8 cellular contexts compared by ENCODE assay signal in genomic region chr12:121240484-121241202, GRCh38. TPM values are rescaled to one million over a fixed set of nuclear protein-coding genes. Genes with fewer than 3 reads are reported as not detected.
DNase-seq lines count a peak whose midpoint lies in the region; ATAC-seq and TF ChIP-seq lines count a peak whose summit lies in the region.

No MANE protein-coding gene starts in this region.

- intact Hi-C loops in lower leg skin (cut with DNase I; ENCODE audit: low total_unique reads): no loop called here

- TF ChIP-seq CTCF in AG09319 (IDR thresholded peaks at IDR 0.05; ENCODE audit: low read depth, low read length): no peak
- no peak for TF ChIP-seq CTCF in lower leg skin (IDR thresholded peaks at IDR 0.05)

- peak; percentile 2 for DNase-seq in AG09319 (ENCODE audit: extremely low read depth, low read depth)
- peak; percentile 88 for DNase-seq in T-helper 9 cell
- DNase-seq in lower leg skin (ENCODE audit: low spot score in 2 of 2): peak; percentile 43 to 94
- peak; percentile 57 for DNase-seq in stimulated activated CD8-positive, alpha-beta memory T cell treated with anti-CD3 and anti-CD28 coated beads, Interleukin-12 subunit alpha, Interleukin-12 subunit beta, amount 100 ng/mL, for 24 hours (ENCODE audit: extremely low read depth)
- DNase-seq in SW 1271 (lab: John Stamatoyannopoulos, UW): no peak
- DNase-seq in NCI-H1048 (lab: John Stamatoyannopoulos, UW): no peak

- WGBS in lower leg skin, 2 donors: 43 to 51% methylated on average over 40 to 41 of the region's 41 CpGs

- peak overlapping the region; percentile 44 for H3K27ac ChIP-seq in angular gyrus (ENCODE audit: low read depth, low read length)

- no peak for ATAC-seq in HG02852 (IDR thresholded peaks at IDR 0.05; ENCODE audit: unreplicated experiment)

- no peak for TF ChIP-seq POLR2A in lower leg skin (IDR thresholded peaks at IDR 0.05)

- H3K4me3 ChIP-seq in lower leg skin (ENCODE audit: low read depth, poor library complexity, severe bottlenecking): no peak overlapping the region

RNA-seq across cellular contexts. Expression of gene P2RX4, which starts 30.7 kb away (rescaled TPM):
- 10 to 100 TPM; 19.4 to 38.0 (median 24.2) TPM for total RNA-seq in lower leg skin

RNA-seq across cellular contexts. Expression of gene CAMKK2, which starts 55.9 kb away (rescaled TPM):
- total RNA-seq in lower leg skin: 10 to 100 TPM; 18.2 to 31.4 (median 21.5) TPM

Comparison
In these comparisons a context has a peak if more than half of its experiments do, and no peak if none do; other contexts are left out.
1. DNase-seq: peak in AG09319 (single experiment), T-helper 9 cell (single experiment), lower leg skin (2 of 2) and stimulated activated CD8-positive, alpha-beta memory T cell treated with anti-CD3 and anti-CD28 coated beads, Interleukin-12 subunit alpha, Interleukin-12 subunit beta, amount 100 ng/mL, for 24 hours (single experiment); none in SW 1271 (0 of 2) and NCI-H1048 (single experiment).